ENCODE assay signal across 33 cellular contexts in the genomic region with DNA sequence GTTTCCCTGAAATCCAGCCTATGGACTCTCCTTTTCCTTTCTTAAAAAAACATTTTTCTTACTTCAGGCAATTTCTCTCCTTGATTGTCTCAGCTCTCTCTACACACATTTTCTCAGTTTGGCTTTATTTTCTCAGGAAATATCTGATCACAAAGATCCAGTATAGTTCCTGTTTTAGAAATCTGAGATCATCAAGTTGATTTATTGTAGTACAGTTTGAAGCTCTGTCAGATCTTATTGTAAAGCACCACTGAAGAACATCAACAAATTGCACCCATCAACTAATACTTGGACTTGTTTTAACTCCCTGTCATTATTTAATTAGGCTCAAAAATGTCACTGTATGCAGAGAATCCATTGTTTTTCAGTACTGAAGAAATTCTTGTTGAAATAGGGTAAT.
DNase-seq lines count a peak whose midpoint lies in the region; ATAC-seq, FAIRE-seq and TF ChIP-seq lines count a peak whose summit lies in the region.
"Had no signal": no experiment of that assay in that cellular context is flagged by ENCODE, and none has a peak within 500 bp of the region (broad histone marks: within the 10 kb centered on the region; RNA-seq: fewer than 3 reads in every experiment).

No MANE protein-coding gene starts in this region.

- H3K4me1 Mint-ChIP-seq in HFFc6 (ENCODE audit: low read depth), result peaks cover 97% of the 10 kb centered on the region
- H3K4me1 Mint-ChIP-seq: activated CD4-positive, alpha-beta memory T cell treated with anti-CD3 and anti-CD28 coated beads, Interleukin-2, amount 10 ng/mL, durations not matched to agents 7 days and 5 days; central memory CD8-positive, alpha-beta T cell; immature natural killer cell; neural progenitor cell; stimulated activated naive CD8-positive, alpha-beta T cell treated with anti-CD3 and anti-CD28 coated beads, Interleukin-15, amount 100 ng/mL, for 72 hours had no signal

- POLR2A ChIA-PET in GM12878 (lab: Charles Lee), result interaction anchor here (0.9 kb wide), 1 partner anchor 14 kb away, joined by 3 read pairs; no protein-coding TSS in a partner anchor

- H3K36me3 Mint-ChIP-seq in HFFc6 (ENCODE audit: low read depth), result peaks cover 19% of the 10 kb centered on the region
- H3K36me3 Mint-ChIP-seq: IgD-negative memory B cell, immature natural killer cell, neural progenitor cell had no signal

- peak overlapping the region; percentile 38 for H3K27ac Mint-ChIP-seq in HFFc6
- H3K27ac Mint-ChIP-seq: activated CD4-positive, alpha-beta memory T cell treated with anti-CD3 and anti-CD28 coated beads, Interleukin-2, amount 10 ng/mL, durations not matched to agents 7 days and 5 days; activated T-helper 1 cell treated with anti-CD3 and anti-CD28 coated beads, Interleukin-12 subunit alpha, Interleukin-12 subunit beta, Interleukin-2, Interleukin-4 antibody, amounts not matched to agents 30 ng/mL and 10 ng/mL and 1 ng/mL, durations not matched to agents 14 hours and 24 hours and 36 hours; immature natural killer cell; neural progenitor cell; stimulated activated naive CD8-positive, alpha-beta T cell treated with anti-CD3 and anti-CD28 coated beads, Interleukin-15, amount 100 ng/mL, for 72 hours had no signal

- RAD21 ChIA-PET in GM12878 (lab: Charles Lee; ENCODE audit: unreplicated experiment), result interaction anchor here (1.3 kb wide), 1 partner anchor 28 kb away, joined by 3 read pairs; no protein-coding TSS in a partner anchor

- no peak overlapping the region for H3K4me3 ChIP-seq in GM12878
- no peak overlapping the region for H3K4me3 ChIP-seq in tibial artery
- H3K4me3 ChIP-seq in lower lobe of right lung, result no peak overlapping the region
- H3K4me3 ChIP-seq: dorsolateral prefrontal cortex, neural progenitor cell, tibial nerve had no signal

- peak overlapping the region; percentile 3; the same call in 1 of the 2 replicates for H3K4me3 Mint-ChIP-seq in HFFc6
- H3K4me3 Mint-ChIP-seq: activated CD4-positive, alpha-beta memory T cell treated with anti-CD3 and anti-CD28 coated beads, Interleukin-2, amount 10 ng/mL, durations not matched to agents 7 days and 5 days; activated T-helper 1 cell treated with anti-CD3 and anti-CD28 coated beads, Interleukin-12 subunit alpha, Interleukin-12 subunit beta, Interleukin-2, Interleukin-4 antibody, amounts not matched to agents 30 ng/mL and 10 ng/mL and 1 ng/mL, durations not matched to agents 14 hours and 24 hours and 36 hours; central memory CD8-positive, alpha-beta T cell; immature natural killer cell; neural progenitor cell; stimulated activated naive CD8-positive, alpha-beta T cell treated with anti-CD3 and anti-CD28 coated beads, Interleukin-15, amount 100 ng/mL, for 72 hours had no signal

- DNase-seq in HFFc6 (no peak), GM12878 (ENCODE audit: low read depth, low spot score) (no peak), lung microvascular endothelial cell (ENCODE audit: low read depth in 2 of 2) (peak; percentile 21 to 79), tibial artery (no peak), NCI-H2029 (lab: John Stamatoyannopoulos, UW) (no peak), lower lobe of right lung (no peak)
- DNase-seq in stimulated activated CD4-positive, alpha-beta T cell treated with anti-CD3 and anti-CD28 coated beads, Interleukin-4, amount 100 ng/mL, for 4 hours, result no peak
- DNase-seq: activated CD4-positive, alpha-beta memory T cell treated with anti-CD3 and anti-CD28 coated beads, Interleukin-2, amount 10 ng/mL, durations not matched to agents 7 days and 5 days; activated CD8-positive, alpha-beta memory T cell treated with anti-CD3 and anti-CD28 coated beads, Interleukin-2, amount 50 U/mL, for 4 hours; activated naive CD4-positive, alpha-beta T cell treated with Interleukin-2 at 50 U/mL for 16 hours; C1 segment of cervical spinal cord; DMS153; dorsolateral prefrontal cortex; immature natural killer cell; left colon; mesendoderm; NCI-H1092; NCI-H1930; NCI-H524 treated with DMSO at 0.1 percent for 48 hours; NK-92 treated with Interleukin-12 subunit alpha and Interleukin-12 subunit beta, amount 100 ng/mL, for 24 hours; Right ventricle myocardium superior; stimulated activated CD4-positive, alpha-beta T cell treated with anti-CD3 and anti-CD28 coated beads, Interleukin-1b, Interleukin-23, amount 100 ng/mL, for 48 hours; stimulated activated CD8-positive, alpha-beta memory T cell treated with anti-CD3 and anti-CD28 coated beads, Interleukin-4, amount 100 ng/mL, for 48 hours; stimulated activated naive CD8-positive, alpha-beta T cell treated with anti-CD3 and anti-CD28 coated beads, Interleukin-15, amount 100 ng/mL, for 72 hours had no signal

- H3K79me2 ChIP-seq in GM12878 (ENCODE audit: control insufficient read depth, insufficient read depth, low read length), result no peaks in the 10 kb centered on the region

- no peak overlapping the region for H3K27ac ChIP-seq in GM12878 (ENCODE audit: control insufficient read depth, insufficient read depth)
- H3K27ac ChIP-seq in tibial artery, result peak overlapping the region; percentile 28 to 54
- no peak overlapping the region for H3K27ac ChIP-seq in lower lobe of right lung
- H3K27ac ChIP-seq: neural progenitor cell, tibial nerve had no signal

- no peaks in the 10 kb centered on the region for H3K27me3 ChIP-seq in GM12878 (replicated peaks in 1 of 2; ENCODE audit: control insufficient read depth in 2 of 2, insufficient read depth in 2 of 2, low read length in 1 of 2)
- H3K27me3 ChIP-seq in tibial artery, result no peaks in the 10 kb centered on the region
- no peaks in the 10 kb centered on the region for H3K27me3 ChIP-seq in lower lobe of right lung (ENCODE audit: low read depth)
- H3K27me3 ChIP-seq: dorsolateral prefrontal cortex, neural progenitor cell, tibial nerve had no signal

- SMC1A ChIA-PET in GM12878 (lab: Charles Lee; ENCODE audit: uncharacterized antibody, unreplicated experiment), result interaction anchor here (1.1 to 2.5 kb wide), 3 partner anchors 14 to 49 kb away, joined by 3 to 12 read pairs (median 4); no protein-coding TSS in a partner anchor

- no peaks in the 10 kb centered on the region for H3K27me3 Mint-ChIP-seq in HFFc6 (ENCODE audit: insufficient read depth)
- H3K27me3 Mint-ChIP-seq: activated CD4-positive, alpha-beta memory T cell treated with anti-CD3 and anti-CD28 coated beads, Interleukin-2, amount 10 ng/mL, durations not matched to agents 7 days and 5 days; central memory CD8-positive, alpha-beta T cell; IgD-negative memory B cell; stimulated activated naive CD8-positive, alpha-beta T cell treated with anti-CD3 and anti-CD28 coated beads, Interleukin-15, amount 100 ng/mL, for 72 hours had no signal

- H3K4me1 ChIP-seq in GM12878 (ENCODE audit: control insufficient read depth, insufficient read depth, low read length) (no peaks in the 10 kb centered on the region), tibial artery (peaks cover 0 to 83% (median 15%) of the 10 kb centered on the region in 4 donors), lower lobe of right lung (peaks cover 10% of the 10 kb centered on the region)
- H3K4me1 ChIP-seq: neural progenitor cell had no signal

- H3K9me3 ChIP-seq in GM12878 (replicated peaks; ENCODE audit: control insufficient read depth, insufficient read depth, low read length) (no peaks in the 10 kb centered on the region), tibial artery (no peaks in the 10 kb centered on the region), lower lobe of right lung (no peaks in the 10 kb centered on the region)
- H3K9me3 ChIP-seq: tibial nerve had no signal

- CTCF ChIA-PET in GM12878 (lab: Yijun Ruan, JAX), result interaction anchor here (0.6 to 1.8 kb wide), 5 partner anchors 9 to 244 kb away, joined by 3 to 7 read pairs (median 4); no protein-coding TSS in a partner anchor

- FAIRE-seq in GM12878 (lab: Jason Lieb, UNC), result peak; percentile 41
- FAIRE-seq: endometrium, GM12891 had no signal

- in situ Hi-C loops in GM12878 (cut with MboI), result no loop called here

- no peak for ATAC-seq in GM12878
- ATAC-seq in lower lobe of right lung, result no peak
- ATAC-seq: HCT116; left colon; Panc1; stimulated activated naive CD8-positive, alpha-beta T cell treated with anti-CD3 and anti-CD28 coated beads, Interleukin-15, amount 100 ng/mL, for 72 hours had no signal

- no peaks in the 10 kb centered on the region for H4K20me1 ChIP-seq in GM12878 (ENCODE audit: control insufficient read depth, insufficient read depth)

- BruUV-seq in GM12878 (replicated peaks; lab: Mats Ljungman, UMichigan), result no TSS peak

- no peaks in the 10 kb centered on the region for H3K9me3 Mint-ChIP-seq in HFFc6
- H3K9me3 Mint-ChIP-seq: activated CD4-positive, alpha-beta memory T cell treated with anti-CD3 and anti-CD28 coated beads, Interleukin-2, amount 10 ng/mL, durations not matched to agents 7 days and 5 days; activated T-helper 1 cell treated with anti-CD3 and anti-CD28 coated beads, Interleukin-12 subunit alpha, Interleukin-12 subunit beta, Interleukin-2, Interleukin-4 antibody, amounts not matched to agents 30 ng/mL and 10 ng/mL and 1 ng/mL, durations not matched to agents 14 hours and 24 hours and 36 hours; IgD-negative memory B cell; stimulated activated naive CD8-positive, alpha-beta T cell treated with anti-CD3 and anti-CD28 coated beads, Interleukin-15, amount 100 ng/mL, for 72 hours had no signal

- TF ChIP-seq POLR2A in GM12878 (IDR thresholded peaks at IDR 0.05; ENCODE audit: low read depth, low read length), result no peak

- no peak overlapping the region for H3K9ac ChIP-seq in GM12878 (ENCODE audit: control insufficient read depth, insufficient read depth, low read length)
- H3K9ac ChIP-seq: neural progenitor cell had no signal

- no peak for TF ChIP-seq RAD21 in GM12878 (IDR thresholded peaks at IDR 0.05; ENCODE audit: insufficient read depth, low read depth, low read length)

- no peak overlapping the region for H3K4me2 ChIP-seq in GM12878 (ENCODE audit: control insufficient read depth, insufficient read depth)
- H3K4me2 ChIP-seq: neural progenitor cell had no signal

- intact Hi-C loops in GM12878 (cut with micrococcal nuclease; ENCODE audit: unreplicated experiment), result loop anchor here (10.0 kb wide), 1 partner anchor 252 kb away; no protein-coding TSS in a partner anchor
- intact Hi-C loops in tibial artery (cut with DNase I; ENCODE audit: low total_unique reads), result no loop called here
- intact Hi-C loops in lower lobe of right lung (cut with DNase I), result no loop called here

- H3K36me3 ChIP-seq in GM12878 (ENCODE audit: control insufficient read depth in 2 of 2, insufficient read depth in 2 of 2, low read length in 1 of 2), result no peaks in the 10 kb centered on the region
- no peaks in the 10 kb centered on the region for H3K36me3 ChIP-seq in tibial artery
- H3K36me3 ChIP-seq in lower lobe of right lung, result no peaks in the 10 kb centered on the region
- H3K36me3 ChIP-seq: neural progenitor cell, tibial nerve had no signal

- H2AFZ ChIP-seq in GM12878 (ENCODE audit: control insufficient read depth, low read depth, low read length), result no peak overlapping the region
- H2AFZ ChIP-seq: neural progenitor cell had no signal

- TF ChIP-seq CTCF in HFFc6 (IDR thresholded peaks at IDR 0.05), result no peak
- TF ChIP-seq CTCF in GM12878 (IDR thresholded peaks at IDR 0.05 in 2 of 3, conservative IDR thresholded peaks at IDR 0.05 in 1 of 3; ENCODE audit: control insufficient read depth in 2 of 3, extremely low read depth in 1 of 3, insufficient read depth in 1 of 3, low read depth in 3 of 3, low read length in 3 of 3), result no peak
- TF ChIP-seq CTCF in tibial artery (IDR thresholded peaks at IDR 0.05), result no peak
- no peak for TF ChIP-seq CTCF in lower lobe of right lung (IDR thresholded peaks at IDR 0.05)

- TF ChIP-seq EP300 in GM12878 (IDR thresholded peaks at IDR 0.05; ENCODE audit: borderline replicate concordance in 1 of 2, control insufficient read depth in 1 of 2, low read depth in 2 of 2, low read length in 2 of 2), result no peak

Comparison
In these comparisons a context has a peak if more than half of its experiments do, and no peak if none do; other contexts are left out.
1. DNase-seq: peak in lung microvascular endothelial cell (2 of 2); none in HFFc6 (single experiment), GM12878 (single experiment), tibial artery (0 of 2), NCI-H2029 (single experiment), stimulated activated CD4-positive, alpha-beta T cell treated with anti-CD3 and anti-CD28 coated beads, Interleukin-4, amount 100 ng/mL, for 4 hours (0 of 2) and lower lobe of right lung (single experiment).
2. H3K27ac ChIP-seq: peak in tibial artery (2 of 2); none in GM12878 (single experiment) and lower lobe of right lung (single experiment).